Comparison of ENCODE assay signal across 8 cellular contexts in the genomic region with DNA sequence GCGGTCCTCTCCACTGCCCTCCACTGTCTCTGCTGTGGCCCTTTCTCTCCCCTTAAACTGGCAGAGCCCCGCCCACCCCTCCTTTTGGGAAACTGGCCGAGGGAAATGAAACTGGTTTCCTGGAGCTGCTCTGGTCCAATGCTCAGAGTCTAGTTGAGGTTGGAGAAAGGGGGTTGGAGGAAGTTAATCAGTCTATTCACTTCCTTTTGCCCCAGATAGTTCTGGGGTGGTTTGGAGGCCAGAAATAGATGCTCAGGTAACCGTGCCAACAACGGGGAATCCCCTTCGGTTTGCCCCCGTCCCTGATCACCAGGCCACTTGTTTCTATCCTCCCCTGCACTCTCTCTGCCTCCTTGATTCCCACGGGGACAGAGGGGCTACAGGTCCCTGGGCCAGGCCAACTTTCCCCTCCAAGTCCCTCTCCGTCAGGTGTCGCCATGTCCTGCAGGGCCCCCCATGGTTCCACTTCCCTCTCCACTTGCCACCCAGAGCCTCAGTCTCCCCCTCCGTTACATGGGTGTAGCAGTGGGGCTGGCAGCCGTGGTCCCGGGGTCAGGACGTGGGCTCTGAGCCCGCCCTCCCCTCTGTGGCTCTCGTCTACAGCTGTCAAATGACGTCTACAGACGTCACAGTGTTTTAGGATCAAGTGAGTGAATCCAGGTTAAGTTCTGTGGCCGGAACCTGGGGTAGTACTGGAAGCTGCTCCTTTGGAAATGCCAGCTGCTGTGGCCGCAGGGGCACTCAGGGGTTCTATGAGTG. TPM values are rescaled to one million over a fixed set of nuclear protein-coding genes. Genes with fewer than 3 reads are reported as not detected.
DNase-seq lines count a peak whose midpoint lies in the region; TF ChIP-seq lines count a peak whose summit lies in the region.

IL4I1 (minus strand) TSS at position 25 of the 759 bp plus-strand sequence. CDS start 727 bp downstream, outside the sequence.

- TF ChIP-seq POLR2A in GM19193 (IDR thresholded peaks at IDR 0.05; ENCODE audit: extremely low read depth, insufficient read depth, insufficient read length) (peak; percentile 78), spleen (IDR thresholded peaks at IDR 0.05) (no peak)

- H3K9ac ChIP-seq in HUES6 (ENCODE audit: low read length) = peak within 1 kb of the TSS; percentile 26

- no peaks in the 10 kb centered on the region for H3K79me2 ChIP-seq in ACC112 (ENCODE audit: control insufficient read depth, insufficient read depth, low read length, unreplicated experiment)

- H3K27me3 ChIP-seq in ACC112 (ENCODE audit: insufficient read depth, low read length) (no peaks in the 10 kb centered on the region), HUES6 (ENCODE audit: control insufficient read depth, insufficient read depth, low read length) (peaks cover 12% of the 10 kb centered on the region), spleen (replicated peaks in 1 of 7) (no peaks in the 10 kb centered on the region)

- TF ChIP-seq CTCF in fibroblast of pulmonary artery (IDR thresholded peaks at IDR 0.05; ENCODE audit: low read length, missing control alignments) (no peak), spleen (IDR thresholded peaks at IDR 0.05 in 8 of 11, conservative IDR thresholded peaks at IDR 0.05 in 3 of 11) (no peak)

- DNase-seq in activated CD4-positive, alpha-beta T cell treated with anti-CD3 and anti-CD28 coated beads, Interleukin-2, amount 50 U/mL, for 4 hours = peak; percentile 50 to 57
- peak; percentile 38 for DNase-seq in fibroblast of pulmonary artery (ENCODE audit: low read depth)
- DNase-seq in spleen = peak; percentile 83
- DNase-seq in NCI-H1436 treated with DMSO at 0.1 percent for 48 hours (lab: John Stamatoyannopoulos, UW) = no peak
- no peak for DNase-seq in NCI-H82 (lab: John Stamatoyannopoulos, UW)

- WGBS in spleen, 5 donors = 5 to 18% (median 7%) methylated on average over 19 to 20 of the region's 20 CpGs

- H3K4me1 ChIP-seq in ACC112 (ENCODE audit: control insufficient read depth, insufficient read depth, low read length, unreplicated experiment) (peaks cover 12% of the 10 kb centered on the region), HUES6 (ENCODE audit: control insufficient read depth, insufficient read depth, low read length) (peaks cover 8% of the 10 kb centered on the region; the same call in 1 of the 2 replicates), spleen (peaks cover 20 to 45% (median 34%) of the 10 kb centered on the region in 6 donors)

- intact Hi-C loops in spleen (cut with DNase I; ENCODE audit: low total_unique reads) = no loop called here

- H3K27ac ChIP-seq in ACC112 (ENCODE audit: low read depth, low read length) (peak within 1 kb of the TSS; percentile 72; the same call in 1 of the 2 replicates), HUES6 (ENCODE audit: low read depth, low read length) (no peak within 1 kb of the TSS), spleen (peak within 1 kb of the TSS; percentile 3 to 83 (median 64))

- H3K4me3 ChIP-seq in ACC112 (ENCODE audit: low read depth, low read length) = peak within 1 kb of the TSS; percentile 29; the same call in 1 of the 2 replicates
- no peak within 1 kb of the TSS for H3K4me3 ChIP-seq in HUES6 (ENCODE audit: low read depth, low read length)
- no peak within 1 kb of the TSS for H3K4me3 ChIP-seq in fibroblast of pulmonary artery (replicated peaks; ENCODE audit: low read depth, low read length)
- peak within 1 kb of the TSS in 4 of 8 donors; percentile 13 to 57 (median 24) for H3K4me3 ChIP-seq in spleen

- peak within 1 kb of the TSS; percentile 14 for H2AFZ ChIP-seq in ACC112 (ENCODE audit: low read length, unreplicated experiment)

- H3K9me3 ChIP-seq in HUES6 (ENCODE audit: control insufficient read depth, insufficient read depth, low read depth, low read length) (no peaks in the 10 kb centered on the region), spleen (no peaks in the 10 kb centered on the region)

- no peaks in the 10 kb centered on the region for H3K36me3 ChIP-seq in ACC112 (ENCODE audit: insufficient read depth, low read length)
- H3K36me3 ChIP-seq in HUES6 (ENCODE audit: control insufficient read depth, insufficient read depth, low read length) = no peaks in the 10 kb centered on the region
- H3K36me3 ChIP-seq in spleen = no peaks in the 10 kb centered on the region

RNA-seq across cellular contexts. Expression of gene IL4I1, which starts in this region (rescaled TPM):
- 10 to 100 TPM in 1 of 7 donors, 1 to 10 TPM in 6; 1.1 to 20.2 (median 2.8) TPM for total RNA-seq in spleen
- 1 to 10 TPM; 3.9 to 9.3 (median 6.4) TPM for polyA plus RNA-seq in spleen

Comparison
In these comparisons a context has a peak if more than half of its experiments do, and no peak if none do; other contexts are left out.
1. DNase-seq: peak in activated CD4-positive, alpha-beta T cell treated with anti-CD3 and anti-CD28 coated beads, Interleukin-2, amount 50 U/mL, for 4 hours (2 of 2), fibroblast of pulmonary artery (single experiment) and spleen (single experiment); none in NCI-H1436 treated with DMSO at 0.1 percent for 48 hours (single experiment) and NCI-H82 (single experiment).